18 cellular contexts compared by ENCODE assay signal in the genomic region with DNA sequence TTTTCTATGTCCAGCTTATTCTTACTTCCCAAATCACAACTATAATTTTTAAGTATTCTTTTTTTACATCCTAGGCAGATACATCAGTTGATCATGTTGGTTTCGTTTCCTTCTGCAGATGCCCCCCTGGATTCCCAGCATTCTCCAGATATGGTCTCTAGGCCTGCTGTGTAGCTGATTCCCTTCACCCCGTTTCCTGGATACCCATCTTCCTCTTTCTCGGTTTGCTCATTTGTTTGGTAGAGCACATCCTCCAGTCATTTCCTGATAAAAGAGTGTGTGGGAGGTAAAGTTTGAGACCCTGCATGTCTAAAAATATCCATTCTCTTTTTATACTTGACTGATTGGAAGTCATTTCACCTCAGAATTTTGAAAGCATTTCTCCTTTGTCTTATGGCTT.
DNase-seq lines count a peak whose midpoint lies in the region; ATAC-seq lines count a peak whose summit lies in the region.
"Had no signal": no experiment of that assay in that cellular context is flagged by ENCODE, and none has a peak within 500 bp of the region (broad histone marks: within the 10 kb centered on the region; RNA-seq: fewer than 3 reads in every experiment).

No MANE protein-coding gene starts in this region.

- CTCF ChIA-PET in activated CD4-positive, alpha-beta T cell treated with anti-CD3 and anti-CD28 coated beads for 36 hours (lab: Charles Lee) = no interaction called here

- peak overlapping the region; percentile 48 for H3K27ac Mint-ChIP-seq in activated CD4-positive, alpha-beta T cell treated with anti-CD3 and anti-CD28 coated beads for 36 hours
- H3K27ac Mint-ChIP-seq: activated CD4-positive, alpha-beta memory T cell treated with anti-CD3 and anti-CD28 coated beads, Interleukin-2, amount 10 ng/mL, durations not matched to agents 7 days and 5 days; CD4-positive, alpha-beta T cell; stimulated activated naive CD8-positive, alpha-beta T cell treated with anti-CD3 and anti-CD28 coated beads, Interleukin-15, Interleukin-2, amounts not matched to agents 100 ng/mL and 50 ng/mL, for 24 hours had no signal

- H3K4me1 Mint-ChIP-seq in activated CD4-positive, alpha-beta T cell treated with anti-CD3 and anti-CD28 coated beads for 36 hours = peaks cover 11% of the 10 kb centered on the region

- H3K27me3 Mint-ChIP-seq in activated CD4-positive, alpha-beta T cell treated with anti-CD3 and anti-CD28 coated beads for 36 hours = no peaks in the 10 kb centered on the region
- H3K27me3 Mint-ChIP-seq: activated CD4-positive, alpha-beta memory T cell treated with anti-CD3 and anti-CD28 coated beads, Interleukin-2, amount 10 ng/mL, durations not matched to agents 7 days and 5 days; CD4-positive, alpha-beta T cell; natural killer cell treated with Interleukin-12 subunit alpha and Interleukin-12 subunit beta and Interleukin-15 and Interleukin-18, amount 100 ng/mL, for 72 hours; stimulated activated naive CD8-positive, alpha-beta T cell treated with anti-CD3 and anti-CD28 coated beads, Interleukin-15, Interleukin-2, amounts not matched to agents 100 ng/mL and 50 ng/mL, for 24 hours had no signal

- H3K36me3 Mint-ChIP-seq in activated CD4-positive, alpha-beta T cell treated with anti-CD3 and anti-CD28 coated beads for 36 hours (ENCODE audit: low read depth) = peaks cover 1% of the 10 kb centered on the region
- H3K36me3 Mint-ChIP-seq: natural killer cell treated with Interleukin-12 subunit alpha and Interleukin-12 subunit beta and Interleukin-15 and Interleukin-18, amount 100 ng/mL, for 72 hours had no signal

- POLR2A ChIA-PET in activated CD4-positive, alpha-beta T cell treated with anti-CD3 and anti-CD28 coated beads for 36 hours (lab: Charles Lee) = interaction anchor here (0.6 kb wide), 1 partner anchor 67 kb away, joined by 4 read pairs; no protein-coding TSS in a partner anchor

- no peak overlapping the region for H3K4me3 Mint-ChIP-seq in activated CD4-positive, alpha-beta T cell treated with anti-CD3 and anti-CD28 coated beads for 36 hours
- H3K4me3 Mint-ChIP-seq: activated CD4-positive, alpha-beta memory T cell treated with anti-CD3 and anti-CD28 coated beads, Interleukin-2, amount 10 ng/mL, durations not matched to agents 7 days and 5 days; CD4-positive, alpha-beta T cell; natural killer cell treated with Interleukin-12 subunit alpha and Interleukin-12 subunit beta and Interleukin-15 and Interleukin-18, amount 100 ng/mL, for 72 hours; stimulated activated naive CD8-positive, alpha-beta T cell treated with anti-CD3 and anti-CD28 coated beads, Interleukin-15, Interleukin-2, amounts not matched to agents 100 ng/mL and 50 ng/mL, for 24 hours had no signal

- DNase-seq in activated CD4-positive, alpha-beta T cell treated with anti-CD3 and anti-CD28 coated beads for 36 hours = no peak
- no peak for DNase-seq in activated CD4-positive, alpha-beta T cell treated with anti-CD3 and anti-CD28 coated beads for 1 hour
- DNase-seq in KBM-7 = peak; percentile 90
- DNase-seq in UCSD-AML1 (lab: John Stamatoyannopoulos, UW; ENCODE audit: unreplicated experiment) = peak; percentile 37
- peak; percentile 75 to 82 for DNase-seq in lung microvascular endothelial cell (ENCODE audit: low read depth in 2 of 2)
- no peak for DNase-seq in NCI-H2081 treated with DMSO at 0.1 percent for 48 hours (lab: John Stamatoyannopoulos, UW)
- DNase-seq in COLO829 (ENCODE audit: low spot score) = no peak
- DNase-seq: activated CD4-positive, alpha-beta memory T cell treated with anti-CD3 and anti-CD28 coated beads, Interleukin-2, amount 10 ng/mL, durations not matched to agents 7 days and 5 days; CD4-positive, alpha-beta T cell; gastrocnemius medialis; GM23248; mammary epithelial cell; NCI-H187 treated with DMSO at 0.1 percent for 48 hours; NCI-H510A treated with DMSO at 0.1 percent for 48 hours; psoas muscle had no signal

- in situ Hi-C loops in KBM-7 (cut with MboI; ENCODE audit: low pct_unique_long_range_greater_than_20kb, low sequenced_read_pairs) = no loop called here

- peak; percentile 23 for ATAC-seq in activated CD4-positive, alpha-beta T cell treated with anti-CD3 and anti-CD28 coated beads for 36 hours
- no peak for ATAC-seq in HG02938 (IDR thresholded peaks at IDR 0.05; ENCODE audit: unreplicated experiment)
- ATAC-seq: gastrocnemius medialis; natural killer cell treated with Interleukin-12 subunit alpha and Interleukin-12 subunit beta and Interleukin-15 and Interleukin-18, amount 100 ng/mL, for 72 hours; psoas muscle had no signal

- intact Hi-C loops in activated CD4-positive, alpha-beta T cell treated with anti-CD3 and anti-CD28 coated beads for 36 hours (cut with DNase I, micrococcal nuclease) = no loop called here

- no peaks in the 10 kb centered on the region for H3K9me3 Mint-ChIP-seq in activated CD4-positive, alpha-beta T cell treated with anti-CD3 and anti-CD28 coated beads for 36 hours (ENCODE audit: low read depth)
- H3K9me3 Mint-ChIP-seq: activated CD4-positive, alpha-beta memory T cell treated with anti-CD3 and anti-CD28 coated beads, Interleukin-2, amount 10 ng/mL, durations not matched to agents 7 days and 5 days; CD4-positive, alpha-beta T cell; natural killer cell treated with Interleukin-12 subunit alpha and Interleukin-12 subunit beta and Interleukin-15 and Interleukin-18, amount 100 ng/mL, for 72 hours; stimulated activated naive CD8-positive, alpha-beta T cell treated with anti-CD3 and anti-CD28 coated beads, Interleukin-15, Interleukin-2, amounts not matched to agents 100 ng/mL and 50 ng/mL, for 24 hours had no signal

Comparison
In these comparisons a context has a peak if more than half of its experiments do, and no peak if none do; other contexts are left out.
1. DNase-seq: peak in KBM-7 (single experiment), UCSD-AML1 (single experiment) and lung microvascular endothelial cell (2 of 2); none in activated CD4-positive, alpha-beta T cell treated with anti-CD3 and anti-CD28 coated beads for 36 hours (single experiment), activated CD4-positive, alpha-beta T cell treated with anti-CD3 and anti-CD28 coated beads for 1 hour (single experiment), NCI-H2081 treated with DMSO at 0.1 percent for 48 hours (single experiment) and COLO829 (single experiment).